Comparison of ENCODE assay signal across 2 cellular contexts in the genomic region with DNA sequence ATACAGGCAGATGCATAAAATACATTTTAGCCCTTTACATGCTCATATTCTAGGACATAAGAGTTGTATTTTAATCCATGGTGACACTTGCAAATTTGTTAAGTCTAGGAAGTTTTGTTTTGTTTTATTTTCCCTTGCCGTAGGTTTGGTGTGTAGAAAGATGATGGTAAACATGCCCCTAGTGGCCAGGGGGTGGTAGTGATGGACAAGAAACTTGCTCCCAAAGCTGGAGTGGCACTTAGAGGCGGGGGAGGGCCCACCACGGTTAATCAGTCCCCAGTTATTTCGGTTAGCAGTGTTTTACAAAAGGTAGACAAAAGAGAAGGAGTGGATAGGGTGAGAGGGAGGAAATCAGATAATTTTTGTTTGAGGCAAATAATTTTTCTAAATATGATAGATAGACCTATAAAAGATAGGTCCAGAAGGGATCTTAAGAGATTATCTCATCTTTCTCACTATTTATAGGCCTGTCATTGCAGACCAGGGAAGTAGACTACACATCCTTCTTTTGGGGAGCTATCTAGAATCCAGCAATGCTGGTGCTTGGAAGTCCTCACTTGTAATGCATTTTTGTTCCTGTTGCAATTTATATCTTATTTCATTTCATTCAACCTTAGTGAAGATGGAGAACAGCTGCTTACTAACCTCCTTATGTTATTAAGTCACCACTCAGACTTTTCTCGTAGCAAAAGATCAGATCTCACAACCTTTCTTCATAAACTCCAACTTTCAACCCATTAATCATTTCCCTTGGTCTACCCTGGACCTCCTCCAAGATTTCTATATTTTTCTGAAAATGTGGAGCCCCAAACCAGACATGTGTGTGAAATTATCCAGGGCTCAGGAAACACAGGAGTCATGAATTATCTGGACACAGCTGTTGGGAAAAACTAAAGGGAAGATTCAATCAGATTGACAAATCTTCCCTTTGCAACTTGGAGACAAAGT.
A peak's percentile ranks its signal among the peaks of the same experiment; 100 is the strongest.
TF ChIP-seq lines count a peak whose summit lies in the region.

No MANE protein-coding gene starts in this region.

TF ChIP-seq in HCT116, 20 proteins besides CTCF, POLR2A, EP300 and RAD21:
- no peak for TF ChIP-seq FOSL1 (IDR thresholded peaks at IDR 0.05; ENCODE audit: low read depth)
- TF ChIP-seq ZFX (IDR thresholded peaks at IDR 0.05), result no peak
- no peak for TF ChIP-seq SP1 (IDR thresholded peaks at IDR 0.05; ENCODE audit: low read depth)
- TF ChIP-seq TCF7L2 (IDR thresholded peaks at IDR 0.05; ENCODE audit: borderline replicate concordance, extremely low read depth, insufficient read depth, insufficient read length), result no peak
- TF ChIP-seq YY1 (IDR thresholded peaks at IDR 0.05; ENCODE audit: extremely low read depth, insufficient replicate concordance, low read depth, low read length), result no peak
- 0 out of 2 replicates have a peak, but pooled peaks have one; percentile 17 for TF ChIP-seq EGR1 (IDR thresholded peaks at IDR 0.05; ENCODE audit: low read depth)
- TF ChIP-seq, protein P1, sequence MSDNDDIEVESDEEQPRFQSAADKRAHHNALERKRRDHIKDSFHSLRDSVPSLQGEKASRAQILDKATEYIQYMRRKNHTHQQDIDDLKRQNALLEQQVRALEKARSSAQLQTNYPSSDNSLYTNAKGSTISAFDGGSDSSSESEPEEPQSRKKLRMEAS (IDR thresholded peaks at IDR 0.05), result no peak
- TF ChIP-seq POLR2AphosphoS5 (IDR thresholded peaks at IDR 0.05; ENCODE audit: low read depth, low read length), result no peak
- no peak for TF ChIP-seq EZH2 (IDR thresholded peaks at IDR 0.05)
- no peak for TF ChIP-seq EZH2phosphoT487 (IDR thresholded peaks at IDR 0.05; ENCODE audit: borderline replicate concordance)
- peak; percentile 56; the same call in 1 of the 2 replicates for TF ChIP-seq CBX3 (IDR thresholded peaks at IDR 0.05; ENCODE audit: low read depth)
TF ChIP-seq in HCT116: peak in this region for 2.

TF ChIP-seq in H1, 55 proteins besides CTCF, POLR2A, EP300 and RAD21:
- TF ChIP-seq, protein P2, sequence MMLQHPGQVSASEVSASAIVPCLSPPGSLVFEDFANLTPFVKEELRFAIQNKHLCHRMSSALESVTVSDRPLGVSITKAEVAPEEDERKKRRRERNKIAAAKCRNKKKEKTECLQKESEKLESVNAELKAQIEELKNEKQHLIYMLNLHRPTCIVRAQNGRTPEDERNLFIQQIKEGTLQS (IDR thresholded peaks at IDR 0.05; ENCODE audit: insufficient read depth, low read depth, low read length), result no peak
- TF ChIP-seq SIRT6 (IDR thresholded peaks at IDR 0.05; ENCODE audit: low read length), result no peak
TF ChIP-seq in H1: peak in this region for 0.
